Comparison of ENCODE assay signal across 15 cellular contexts in genomic region chr11:128509990-128510389, GRCh38.
DNase-seq lines count a peak whose midpoint lies in the region; ATAC-seq and TF ChIP-seq lines count a peak whose summit lies in the region.
"Had no signal": no experiment of that assay in that cellular context is flagged by ENCODE, and none has a peak within 500 bp of the region (broad histone marks: within the 10 kb centered on the region; RNA-seq: fewer than 3 reads in every experiment).

No MANE protein-coding gene starts in this region.

- WGBS in mesenchymal stem cell: 8% methylated on average over 1 of the region's 1 CpG

- H3K4me1 ChIP-seq in Loucy (ENCODE audit: insufficient read depth, low read length, poor library complexity, severe bottlenecking) (peaks cover 96% of the 10 kb centered on the region), mesenchymal stem cell (ENCODE audit: control insufficient read depth, insufficient read depth, low read depth, low read length) (peaks cover 22% of the 10 kb centered on the region)
- H3K4me1 ChIP-seq: Caco-2 had no signal

- H3K9me3 Mint-ChIP-seq in CD4-positive, alpha-beta T cell: no peaks in the 10 kb centered on the region
- H3K9me3 Mint-ChIP-seq: nephron progenitor cell had no signal

- no peaks in the 10 kb centered on the region for H3K9me2 ChIP-seq in Loucy (replicated peaks; ENCODE audit: low read depth, low read length)

- no peaks in the 10 kb centered on the region for H3K9me3 ChIP-seq in CD4-positive, alpha-beta T cell (ENCODE audit: control insufficient read depth, low read length)
- H3K9me3 ChIP-seq in Loucy (ENCODE audit: insufficient read depth, low read depth, low read length) (no peaks in the 10 kb centered on the region), mesenchymal stem cell (ENCODE audit: control insufficient read depth, low read length) (no peaks in the 10 kb centered on the region)
- H3K9me3 ChIP-seq: Caco-2, heart left ventricle had no signal

- peak overlapping the region; percentile 37 to 78 for H2BK12ac ChIP-seq in mesenchymal stem cell (ENCODE audit: low read length in 2 of 2)

- peak overlapping the region; percentile 93 for H3K27ac ChIP-seq in CD4-positive, alpha-beta T cell (ENCODE audit: low read depth, low read length)
- H3K27ac ChIP-seq in mesenchymal stem cell (ENCODE audit: low read length, poor library complexity, severe bottlenecking): no peak overlapping the region
- H3K27ac ChIP-seq: WERI-Rb-1 had no signal

- H3K4me2 ChIP-seq in Loucy (ENCODE audit: low read depth, low read length, poor library complexity, severe bottlenecking) (peak overlapping the region; percentile 96), mesenchymal stem cell (ENCODE audit: low read length, poor library complexity, severe bottlenecking) (no peak overlapping the region)

- no peak overlapping the region for H2BK120ac ChIP-seq in mesenchymal stem cell (ENCODE audit: low read depth, low read length)

- H3K36me3 ChIP-seq in Loucy (ENCODE audit: insufficient read depth, low read length): peaks cover 61% of the 10 kb centered on the region; the same call in 1 of the 2 replicates
- peaks cover 21 to 31% of the 10 kb centered on the region in 2 experiments for H3K36me3 ChIP-seq in mesenchymal stem cell (ENCODE audit: control insufficient read depth in 1 of 2, insufficient read depth in 2 of 2, low read depth in 1 of 2, low read length in 2 of 2)
- H3K36me3 ChIP-seq: WERI-Rb-1 had no signal

- no peak overlapping the region for H4K91ac ChIP-seq in mesenchymal stem cell (ENCODE audit: low read length)

- H2BK15ac ChIP-seq in mesenchymal stem cell (ENCODE audit: low read depth, poor library complexity, severe bottlenecking): no peak overlapping the region

- H3K27ac Mint-ChIP-seq in CD4-positive, alpha-beta T cell: peak overlapping the region; percentile 99
- H3K27ac Mint-ChIP-seq: nephron progenitor cell had no signal

- TF ChIP-seq CTCF in CD4-positive, alpha-beta T cell (IDR thresholded peaks at IDR 0.05): no peak
- no peak for TF ChIP-seq CTCF in Loucy (conservative IDR thresholded peaks at IDR 0.05; ENCODE audit: low read length)

- H3K4me1 Mint-ChIP-seq in CD4-positive, alpha-beta T cell (ENCODE audit: low read depth): peaks cover 100% of the 10 kb centered on the region

- H3K4me3 ChIP-seq in Loucy (ENCODE audit: low read length, poor library complexity, severe bottlenecking): peak overlapping the region; percentile 91
- no peak overlapping the region for H3K4me3 ChIP-seq in mesenchymal stem cell (ENCODE audit: insufficient read depth in 1 of 2, low read depth in 1 of 2, low read length in 2 of 2)

- no peak overlapping the region for H4K8ac ChIP-seq in mesenchymal stem cell (ENCODE audit: low read length)

- no peak overlapping the region for H3K14ac ChIP-seq in mesenchymal stem cell (ENCODE audit: low read length in 2 of 2)

- H3K9ac ChIP-seq in Loucy (ENCODE audit: low read depth, low read length, poor library complexity, severe bottlenecking) (no peak overlapping the region), mesenchymal stem cell (ENCODE audit: low read length) (no peak overlapping the region)

- CTCF ChIA-PET in CD4-positive, alpha-beta T cell (lab: Charles Lee): interaction anchor here (0.8 to 3.2 kb wide), 4 partner anchors 20 to 120 kb away, joined by 3 to 13 read pairs (median 4); no protein-coding TSS in a partner anchor

- H3K27me3 Mint-ChIP-seq in CD4-positive, alpha-beta T cell: no peaks in the 10 kb centered on the region

- H3K4me3 Mint-ChIP-seq in CD4-positive, alpha-beta T cell: peak overlapping the region; percentile 93
- H3K4me3 Mint-ChIP-seq: nephron progenitor cell had no signal

- no peaks in the 10 kb centered on the region for H3F3A ChIP-seq in Loucy (ENCODE audit: low read depth)

- DNase-seq in CD4-positive, alpha-beta T cell: no peak
- DNase-seq in amniotic epithelial cell (ENCODE audit: low read depth): peak; percentile 54
- DNase-seq in mesenchymal stem cell: no peak
- DNase-seq in NCI-H526 (lab: John Stamatoyannopoulos, UW): no peak
- no peak for DNase-seq in NCI-H146 (lab: John Stamatoyannopoulos, UW)
- no peak for DNase-seq in medulla oblongata (ENCODE audit: extremely low spot score)
- DNase-seq in left lobe of liver (ENCODE audit: low spot score): no peak
- DNase-seq: Caco-2; caudate nucleus; heart left ventricle; NCI-H526 treated with DMSO at 0.1 percent for 48 hours; nephron progenitor cell; stimulated activated CD4-positive, alpha-beta T cell treated with anti-CD3 and anti-CD28 coated beads, Interleukin-4, amount 100 ng/mL, for 24 hours; WERI-Rb-1 had no signal

- no peak overlapping the region for H3K4ac ChIP-seq in mesenchymal stem cell (ENCODE audit: low read depth in 1 of 2, low read length in 2 of 2)

- H3K36me3 Mint-ChIP-seq in CD4-positive, alpha-beta T cell (ENCODE audit: low read depth): peaks cover 99% of the 10 kb centered on the region

- POLR2A ChIA-PET in CD4-positive, alpha-beta T cell (lab: Charles Lee): interaction anchor here (0.8 to 26.3 kb wide), 15 partner anchors 5 to 470 kb away, joined by 3 to 611 read pairs (median 8); no protein-coding TSS in a partner anchor

- intact Hi-C loops in CD4-positive, alpha-beta T cell (cut with DNase I, micrococcal nuclease): loop anchor here (5.0 to 10.0 kb wide), 6 partner anchors 117 to 475 kb away; no protein-coding TSS in a partner anchor

- H3K23ac ChIP-seq in mesenchymal stem cell (ENCODE audit: low read length in 2 of 2): no peak overlapping the region

- H2AK5ac ChIP-seq in mesenchymal stem cell (ENCODE audit: low read length, severe bottlenecking): peak overlapping the region; percentile 68

- H3K79me1 ChIP-seq in mesenchymal stem cell (replicated peaks; ENCODE audit: low read length, poor library complexity, severe bottlenecking): peaks cover 2% of the 10 kb centered on the region

- peaks cover 99% of the 10 kb centered on the region for H4K20me1 ChIP-seq in Loucy (ENCODE audit: insufficient read depth, low read length, poor library complexity, severe bottlenecking)

- H2AFZ ChIP-seq in Loucy (ENCODE audit: low read length) (no peak overlapping the region), mesenchymal stem cell (ENCODE audit: low read depth, low read length) (no peak overlapping the region)

- ATAC-seq in CD4-positive, alpha-beta T cell (ENCODE audit: poor library complexity): no peak
- ATAC-seq in left lobe of liver: no peak
- ATAC-seq: heart left ventricle had no signal

- peaks cover 100% of the 10 kb centered on the region for H3K79me2 ChIP-seq in Loucy (ENCODE audit: insufficient read depth, low read length)

- H3K27me3 ChIP-seq in CD4-positive, alpha-beta T cell (ENCODE audit: control insufficient read depth, insufficient read depth, low read length): no peaks in the 10 kb centered on the region
- H3K27me3 ChIP-seq in Loucy (ENCODE audit: insufficient read depth, low read length, poor library complexity, severe bottlenecking) (no peaks in the 10 kb centered on the region), mesenchymal stem cell (ENCODE audit: control insufficient read depth in 1 of 2, insufficient read depth in 1 of 2, low read length in 2 of 2) (no peaks in the 10 kb centered on the region)
- H3K27me3 ChIP-seq: heart left ventricle had no signal

- H3K18ac ChIP-seq in mesenchymal stem cell (ENCODE audit: low read depth in 1 of 2, low read length in 2 of 2): peak overlapping the region in 1 of 2 experiments; percentile 18

- H2BK5ac ChIP-seq in mesenchymal stem cell (ENCODE audit: low read depth, low read length, poor library complexity, severe bottlenecking): no peak overlapping the region
